Comparison of ENCODE assay signal across 14 cellular contexts in genomic region chr6:147283460-147283859, GRCh38.
A peak's percentile ranks its signal among the peaks of the same experiment; 100 is the strongest.
DNase-seq lines count a peak whose midpoint lies in the region; ATAC-seq and TF ChIP-seq lines count a peak whose summit lies in the region.
"Had no signal": no experiment of that assay in that cellular context is flagged by ENCODE, and none has a peak within 500 bp of the region (broad histone marks: within the 10 kb centered on the region; RNA-seq: fewer than 3 reads in every experiment).

No MANE protein-coding gene starts in this region.

- POLR2A ChIA-PET in RWPE1 (lab: Yijun Ruan, JAX; ENCODE audit: low non-redundant PET): no interaction called here

- intact Hi-C loops in uterus (cut with DNase I; ENCODE audit: low total_unique reads): no loop called here

- H3K4me1 ChIP-seq in hepatocyte (ENCODE audit: insufficient read depth) (peaks cover 9% of the 10 kb centered on the region), uterus (peaks cover 5 to 9% of the 10 kb centered on the region in 2 donors)

- no peak overlapping the region for H3K4me2 ChIP-seq in hepatocyte

- H3K4me3 ChIP-seq in hepatocyte: no peak overlapping the region
- H3K4me3 ChIP-seq in uterus: no peak overlapping the region
- H3K4me3 ChIP-seq: upper lobe of left lung had no signal

- H3K79me2 ChIP-seq in hepatocyte: no peaks in the 10 kb centered on the region

- H3K9me3 ChIP-seq in T-helper 17 cell (ENCODE audit: control insufficient read depth, low read length, poor library complexity, severe bottlenecking) (no peaks in the 10 kb centered on the region), hepatocyte (ENCODE audit: low read depth) (no peaks in the 10 kb centered on the region), uterus (no peaks in the 10 kb centered on the region)
- H3K9me3 ChIP-seq: BE2C, upper lobe of left lung had no signal

- H3K4me3 Mint-ChIP-seq in stimulated activated naive CD8-positive, alpha-beta T cell treated with anti-CD3 and anti-CD28 coated beads, Interleukin-15, Interleukin-2, amounts not matched to agents 100 ng/mL and 50 ng/mL, for 24 hours: no peak overlapping the region
- no peak overlapping the region for H3K4me3 Mint-ChIP-seq in T-helper 17 cell
- H3K4me3 Mint-ChIP-seq: WTC11 had no signal

- H3K36me3 ChIP-seq in hepatocyte (replicated peaks; ENCODE audit: insufficient read depth, low read depth) (no peaks in the 10 kb centered on the region), uterus (no peaks in the 10 kb centered on the region)

- ATAC-seq in stimulated activated naive CD8-positive, alpha-beta T cell treated with anti-CD3 and anti-CD28 coated beads, Interleukin-15, Interleukin-2, amounts not matched to agents 100 U/mL and 50 U/mL, for 24 hours: no peak
- ATAC-seq in T-helper 17 cell (no peak), GM18519 (IDR thresholded peaks at IDR 0.05; ENCODE audit: low FRiP score, unreplicated experiment) (no peak), GM21723 (IDR thresholded peaks at IDR 0.05; ENCODE audit: unreplicated experiment) (no peak)
- ATAC-seq: WTC11 had no signal

- CTCF ChIA-PET in RWPE1 (lab: Yijun Ruan, JAX): interaction anchor here (1.2 kb wide), 1 partner anchor 381 kb away, joined by 5 read pairs; no protein-coding TSS in a partner anchor

- peaks cover 62% of the 10 kb centered on the region for H3K4me1 Mint-ChIP-seq in stimulated activated naive CD8-positive, alpha-beta T cell treated with anti-CD3 and anti-CD28 coated beads, Interleukin-15, Interleukin-2, amounts not matched to agents 100 ng/mL and 50 ng/mL, for 24 hours (ENCODE audit: low read depth)
- H3K4me1 Mint-ChIP-seq in T-helper 17 cell: peaks cover 23% of the 10 kb centered on the region
- H3K4me1 Mint-ChIP-seq: WTC11 had no signal

- peak overlapping the region; percentile 63 for H3K27ac Mint-ChIP-seq in stimulated activated naive CD8-positive, alpha-beta T cell treated with anti-CD3 and anti-CD28 coated beads, Interleukin-15, Interleukin-2, amounts not matched to agents 100 ng/mL and 50 ng/mL, for 24 hours
- H3K27ac Mint-ChIP-seq in T-helper 17 cell: peak overlapping the region; percentile 88
- H3K27ac Mint-ChIP-seq: progenitor cell of endocrine pancreas, WTC11 had no signal

- no peaks in the 10 kb centered on the region for H4K20me1 ChIP-seq in hepatocyte (ENCODE audit: insufficient read depth, poor library complexity, severe bottlenecking)

- no peak for TF ChIP-seq POLR2A in uterus (IDR thresholded peaks at IDR 0.05)

- H3K9me2 ChIP-seq in hepatocyte (replicated peaks; ENCODE audit: insufficient read depth): no peaks in the 10 kb centered on the region

- no peak overlapping the region for H3K27ac ChIP-seq in hepatocyte
- peak overlapping the region; percentile 19 to 42 for H3K27ac ChIP-seq in uterus
- H3K27ac ChIP-seq in RWPE1: no peak overlapping the region
- H3K27ac ChIP-seq: upper lobe of left lung had no signal

- H3K27me3 Mint-ChIP-seq in stimulated activated naive CD8-positive, alpha-beta T cell treated with anti-CD3 and anti-CD28 coated beads, Interleukin-15, Interleukin-2, amounts not matched to agents 100 ng/mL and 50 ng/mL, for 24 hours: no peaks in the 10 kb centered on the region
- no peaks in the 10 kb centered on the region for H3K27me3 Mint-ChIP-seq in T-helper 17 cell
- H3K27me3 Mint-ChIP-seq: progenitor cell of endocrine pancreas had no signal

- WGBS in hepatocyte (ENCODE audit: low lambda C conversion rate, missing lambda C conversion rate): 56% methylated on average over 5 of the region's 5 CpGs

- TF ChIP-seq CTCF in hepatocyte (IDR thresholded peaks at IDR 0.05; ENCODE audit: poor library complexity) (no peak), uterus (IDR thresholded peaks at IDR 0.05) (no peak), RWPE1 (conservative IDR thresholded peaks at IDR 0.05; ENCODE audit: low read depth) (no peak)

- H3K27me3 ChIP-seq in hepatocyte (no peaks in the 10 kb centered on the region), uterus (no peaks in the 10 kb centered on the region)
- H3K27me3 ChIP-seq: BE2C, upper lobe of left lung had no signal

- DNase-seq in stimulated activated naive CD8-positive, alpha-beta T cell treated with anti-CD3 and anti-CD28 coated beads, Interleukin-15, Interleukin-2, amounts not matched to agents 100 U/mL and 50 U/mL, for 24 hours: no peak
- DNase-seq in T-helper 17 cell (no peak), hepatocyte (ENCODE audit: low spot score) (peak; percentile 8), uterus (peak; percentile 22 to 39), RWPE1 (ENCODE audit: low spot score) (no peak)
- DNase-seq: BE2C, NCI-H1417 treated with DMSO at 0.1 percent for 48 hours, OCI-M1, upper lobe of left lung had no signal

- no peaks in the 10 kb centered on the region for H3K9me3 Mint-ChIP-seq in stimulated activated naive CD8-positive, alpha-beta T cell treated with anti-CD3 and anti-CD28 coated beads, Interleukin-15, Interleukin-2, amounts not matched to agents 100 ng/mL and 50 ng/mL, for 24 hours

- no peak overlapping the region for H2AFZ ChIP-seq in hepatocyte

- H3K36me3 Mint-ChIP-seq in stimulated activated naive CD8-positive, alpha-beta T cell treated with anti-CD3 and anti-CD28 coated beads, Interleukin-15, Interleukin-2, amounts not matched to agents 100 ng/mL and 50 ng/mL, for 24 hours (ENCODE audit: low read depth): peaks cover 53% of the 10 kb centered on the region
- peaks cover 2% of the 10 kb centered on the region for H3K36me3 Mint-ChIP-seq in T-helper 17 cell (ENCODE audit: low read depth)

Comparison
In these comparisons a context has a peak if more than half of its experiments do, and no peak if none do; other contexts are left out.
1. DNase-seq: peak in hepatocyte (single experiment) and uterus (2 of 2); none in stimulated activated naive CD8-positive, alpha-beta T cell treated with anti-CD3 and anti-CD28 coated beads, Interleukin-15, Interleukin-2, amounts not matched to agents 100 U/mL and 50 U/mL, for 24 hours (single experiment), T-helper 17 cell (0 of 3) and RWPE1 (single experiment).
2. H3K27ac ChIP-seq: peak in uterus (2 of 2); none in hepatocyte (single experiment) and RWPE1 (single experiment).